In the genomic region with DNA sequence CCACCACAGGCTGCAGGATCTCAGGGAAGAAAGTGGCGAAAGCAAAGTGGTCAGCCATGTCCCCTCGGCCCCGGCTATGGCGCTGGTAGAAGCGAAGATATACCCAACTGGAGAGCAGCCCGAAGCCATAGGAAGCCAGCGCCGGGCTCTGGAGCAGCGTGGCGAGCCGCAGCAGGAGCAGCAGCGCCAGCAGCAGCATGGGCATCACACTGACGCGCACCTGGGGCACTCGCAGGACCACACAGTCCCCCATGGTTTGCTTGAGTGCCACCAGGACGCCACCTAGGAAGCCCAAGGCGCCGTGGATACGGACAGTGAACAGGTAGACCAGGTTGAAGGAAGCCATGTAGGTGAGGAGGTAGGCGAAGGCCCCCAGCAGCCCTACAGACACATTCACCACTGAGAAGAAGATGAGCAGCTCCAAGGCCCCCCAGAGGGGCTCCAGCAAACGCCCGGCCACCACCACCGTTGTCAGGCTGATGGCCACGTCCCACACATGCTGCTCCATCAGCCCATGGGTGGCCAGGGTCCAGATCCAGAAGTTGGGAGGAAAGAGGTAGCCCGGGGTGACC, we compare ENCODE assay signal across 8 cellular contexts. TPM values are rescaled to one million over a fixed set of nuclear protein-coding genes. Genes with fewer than 3 reads are reported as not detected.
DNase-seq lines count a peak whose midpoint lies in the region; ATAC-seq, FAIRE-seq and TF ChIP-seq lines count a peak whose summit lies in the region.

No MANE protein-coding gene starts in this region.

- peaks cover 6 to 21% of the 10 kb centered on the region in 2 experiments; a peak in 2 of 4 replicates for H3K36me3 ChIP-seq in GM12878 (ENCODE audit: control insufficient read depth in 2 of 2, insufficient read depth in 2 of 2, low read length in 1 of 2)
- peaks cover 9 to 27% of the 10 kb centered on the region in 2 donors for H3K36me3 ChIP-seq in lung (ENCODE audit: control insufficient read depth in 2 of 2, insufficient read depth in 2 of 2, low read length in 2 of 2)
- peaks cover 27% of the 10 kb centered on the region for H3K36me3 ChIP-seq in upper lobe of right lung

- H3K9me3 ChIP-seq in GM12878 (replicated peaks; ENCODE audit: control insufficient read depth, insufficient read depth, low read length): no peaks in the 10 kb centered on the region
- H3K9me3 ChIP-seq in lung (ENCODE audit: control insufficient read depth in 2 of 2, insufficient read depth in 1 of 2, low read length in 1 of 2): no peaks in the 10 kb centered on the region
- H3K9me3 ChIP-seq in upper lobe of right lung: no peaks in the 10 kb centered on the region

- no peaks in the 10 kb centered on the region for H3K9me3 Mint-ChIP-seq in activated naive CD4-positive, alpha-beta T cell treated with anti-CD3 and anti-CD28 coated beads, Interleukin-2, amount 10 ng/mL, durations not matched to agents 7 days and 5 days

- peaks cover 32% of the 10 kb centered on the region for H3K36me3 Mint-ChIP-seq in activated naive CD4-positive, alpha-beta T cell treated with anti-CD3 and anti-CD28 coated beads, Interleukin-2, amount 10 ng/mL, durations not matched to agents 7 days and 5 days

- POLR2A ChIA-PET in GM12878 (lab: Charles Lee): interaction anchor here (2.5 kb wide), 1 partner anchor 21 kb away, joined by 8 read pairs; no protein-coding TSS in a partner anchor

- no peak for TF ChIP-seq POLR2A in GM12878 (IDR thresholded peaks at IDR 0.05; ENCODE audit: low read depth, low read length)

- CTCF ChIA-PET in activated naive CD4-positive, alpha-beta T cell treated with anti-CD3 and anti-CD28 coated beads, Interleukin-2, amount 10 ng/mL, durations not matched to agents 7 days and 5 days (lab: Charles Lee): no interaction called here
- CTCF ChIA-PET in GM12878 (lab: Yijun Ruan, JAX): interaction anchor here (2.9 kb wide), 1 partner anchor 10 kb away, joined by 22 read pairs; no protein-coding TSS in a partner anchor

- peak overlapping the region; percentile 63 for H3K27ac ChIP-seq in GM12878 (ENCODE audit: control insufficient read depth, insufficient read depth)
- peak overlapping the region; percentile 86 to 89 for H3K27ac ChIP-seq in lung (ENCODE audit: low read depth in 1 of 2, low read length in 1 of 2)
- H3K27ac ChIP-seq in upper lobe of right lung: peak overlapping the region; percentile 89

- intact Hi-C loops in GM12878 (cut with micrococcal nuclease; ENCODE audit: unreplicated experiment): no loop called here
- intact Hi-C loops in upper lobe of right lung (cut with DNase I): no loop called here

- RAD21 ChIA-PET in GM12878 (lab: Charles Lee; ENCODE audit: unreplicated experiment): no interaction called here

- peak overlapping the region; percentile 78 for H3K4me3 ChIP-seq in GM12878
- peak overlapping the region; percentile 82 for H3K4me3 ChIP-seq in lung
- peak overlapping the region; percentile 89 for H3K4me3 ChIP-seq in upper lobe of right lung

- H3K4me1 Mint-ChIP-seq in activated naive CD4-positive, alpha-beta T cell treated with anti-CD3 and anti-CD28 coated beads, Interleukin-2, amount 10 ng/mL, durations not matched to agents 7 days and 5 days: peaks cover 47% of the 10 kb centered on the region

- peaks cover 18% of the 10 kb centered on the region for H3K4me1 ChIP-seq in GM12878 (ENCODE audit: control insufficient read depth, insufficient read depth, low read length)
- peaks cover 24 to 25% of the 10 kb centered on the region in 2 donors for H3K4me1 ChIP-seq in lung (ENCODE audit: control insufficient read depth in 2 of 2, insufficient read depth in 2 of 2, low read length in 2 of 2)
- H3K4me1 ChIP-seq in upper lobe of right lung: peaks cover 36% of the 10 kb centered on the region

- no TSS peak for BruUV-seq in GM12878 (replicated peaks; lab: Mats Ljungman, UMichigan)

- SMC1A ChIA-PET in GM12878 (lab: Charles Lee; ENCODE audit: uncharacterized antibody, unreplicated experiment): no interaction called here

- peaks cover 2% of the 10 kb centered on the region; the same call in 1 of the 2 replicates for H4K20me1 ChIP-seq in GM12878 (ENCODE audit: control insufficient read depth, insufficient read depth)

- peak overlapping the region; percentile 85 for H3K9ac ChIP-seq in GM12878 (ENCODE audit: control insufficient read depth, insufficient read depth, low read length)

- no peak for ATAC-seq in GM12878
- no peak for ATAC-seq in lung (ENCODE audit: insufficient read depth, low FRiP score)
- no peak for ATAC-seq in upper lobe of right lung

- no peak for TF ChIP-seq EP300 in GM12878 (IDR thresholded peaks at IDR 0.05; ENCODE audit: borderline replicate concordance in 1 of 2, control insufficient read depth in 1 of 2, low read depth in 2 of 2, low read length in 2 of 2)

- in situ Hi-C loops in GM12878 (cut with MboI): loop anchor here (10.0 kb wide), 1 partner anchor 1026 kb away; a partner anchor contains a TSS

- H3K4me3 Mint-ChIP-seq in activated naive CD4-positive, alpha-beta T cell treated with anti-CD3 and anti-CD28 coated beads, Interleukin-2, amount 10 ng/mL, durations not matched to agents 7 days and 5 days: peak overlapping the region; percentile 99

- TF ChIP-seq CTCF in GM12878 (IDR thresholded peaks at IDR 0.05 in 2 of 3, conservative IDR thresholded peaks at IDR 0.05 in 1 of 3; ENCODE audit: control insufficient read depth in 2 of 3, extremely low read depth in 1 of 3, insufficient read depth in 1 of 3, low read depth in 3 of 3, low read length in 3 of 3) (no peak), lung (IDR thresholded peaks at IDR 0.05; ENCODE audit: control extremely low read depth, extremely low read depth) (no peak), upper lobe of right lung (IDR thresholded peaks at IDR 0.05) (no peak)

- no peak for DNase-seq in activated naive CD4-positive, alpha-beta T cell treated with anti-CD3 and anti-CD28 coated beads, Interleukin-2, amount 10 ng/mL, durations not matched to agents 7 days and 5 days
- DNase-seq in activated naive CD4-positive, alpha-beta T cell (lab: John Stamatoyannopoulos, UW): no peak
- DNase-seq in GM12878 (ENCODE audit: low read depth, low spot score): no peak
- DNase-seq in lung (ENCODE audit: low spot score): no peak
- DNase-seq in upper lobe of right lung: no peak
- DNase-seq in occipital lobe (lab: John Stamatoyannopoulos, UW): no peak
- no peak for DNase-seq in NCI-H2227 (lab: John Stamatoyannopoulos, UW; ENCODE audit: unreplicated experiment)
- DNase-seq in SW480 (ENCODE audit: low spot score): no peak

- H3K27me3 ChIP-seq in GM12878 (replicated peaks in 1 of 2; ENCODE audit: control insufficient read depth in 2 of 2, insufficient read depth in 2 of 2, low read length in 1 of 2) (no peaks in the 10 kb centered on the region), lung (ENCODE audit: control insufficient read depth, insufficient read depth) (no peaks in the 10 kb centered on the region), upper lobe of right lung (no peaks in the 10 kb centered on the region)

- H2AFZ ChIP-seq in GM12878 (ENCODE audit: control insufficient read depth, low read depth, low read length): no peak overlapping the region

- H3K79me2 ChIP-seq in GM12878 (ENCODE audit: control insufficient read depth, insufficient read depth, low read length): peaks cover 33% of the 10 kb centered on the region

- TF ChIP-seq RAD21 in GM12878 (IDR thresholded peaks at IDR 0.05; ENCODE audit: insufficient read depth, low read depth, low read length): no peak

- FAIRE-seq in GM12878 (lab: Jason Lieb, UNC): no peak

- 49% methylated on average over 25 of the region's 25 CpGs for WGBS in GM12878 (ENCODE audit: insufficient coverage, insufficient replicate concordance, low lambda C conversion rate, missing lambda C conversion rate)
- 40 to 56% methylated on average over 25 of the region's 25 CpGs for WGBS in lung, 2 donors

- H3K27me3 Mint-ChIP-seq in activated naive CD4-positive, alpha-beta T cell treated with anti-CD3 and anti-CD28 coated beads, Interleukin-2, amount 10 ng/mL, durations not matched to agents 7 days and 5 days: peaks cover 3% of the 10 kb centered on the region

- H3K27ac Mint-ChIP-seq in activated naive CD4-positive, alpha-beta T cell treated with anti-CD3 and anti-CD28 coated beads, Interleukin-2, amount 10 ng/mL, durations not matched to agents 7 days and 5 days: peak overlapping the region; percentile 73

- H3K4me2 ChIP-seq in GM12878 (ENCODE audit: control insufficient read depth, insufficient read depth): peak overlapping the region; percentile 97

RNA-seq across cellular contexts. Expression of a gene that starts 0.9 kb away (rescaled TPM):
- total RNA-seq in GM12878 (2013; cell fraction: nucleolus; rRNA removed): 18.9 and 20.4 TPM in 2 replicates
- 18.1 and 18.7 TPM in 2 replicates for total RNA-seq in GM12878 (2014; rRNA removed)
- 7.1 and 8.0 TPM in 2 replicates for total RNA-seq in GM12878 (2014; rRNA removed; fragmentation: Illumina TruSeq; extraction: Trizol)
- total RNA-seq in GM12878 (2021): 15.9 and 18.4 TPM in 2 replicates
- 4.3 TPM for polyA plus RNA-seq in GM12878 (2011; ENCODE audit: low read depth)
- 4.2 and 8.8 TPM in 2 replicates for polyA plus RNA-seq in GM12878 (2011; rRNA removed)
- polyA plus RNA-seq in GM12878 (2011; cell fraction: cytosol; rRNA removed): 16.0 and 22.1 TPM in 2 replicates
- 31.3 and 34.9 TPM in 2 replicates for polyA plus RNA-seq in GM12878 (2011; cell fraction: nucleus; rRNA removed)
- 9.5 and 11.6 TPM in 2 replicates for polyA plus RNA-seq in GM12878 (2012)
- polyA plus RNA-seq in GM12878 (2014; fragmentation: Illumina TruSeq; extraction: Trizol): 3.6 and 10.1 TPM in 2 replicates
- 1 to 10 TPM; 1.9 to 2.5 TPM for polyA plus RNA-seq in GM12878 (2014; fragmentation: Nextera tagmentation; extraction: Ambion mirVana)
- 16.9 and 18.8 TPM in 2 replicates for polyA plus RNA-seq in GM12878 (2014; rRNA removed)
- polyA plus RNA-seq in GM12878 (2016; fragmentation: Nextera tagmentation; extraction: Ambion mirVana): 10 to 100 TPM; 16.4 to 17.6 TPM
- polyA minus RNA-seq in GM12878 (2011; rRNA and poly(A)+ RNA removed): 8.8 and 21.1 TPM in 2 replicates
- 7.1 and 8.2 TPM in 2 replicates for polyA minus RNA-seq in GM12878 (2011; cell fraction: cytosol; rRNA and poly(A)+ RNA removed)
- 16.6 and 22.0 TPM in 2 replicates for polyA minus RNA-seq in GM12878 (2011; cell fraction: nucleus; rRNA and poly(A)+ RNA removed)
- total RNA-seq in lung: 10 to 100 TPM; 29.0 to 38.8 TPM
- polyA plus RNA-seq in lung: 10 to 100 TPM; 32.9 to 44.8 TPM
- 40.1 TPM for total RNA-seq in upper lobe of right lung
- 19.8 TPM for total RNA-seq in occipital lobe

RNA-seq across cellular contexts. Expression of a gene that starts 7.8 kb away (rescaled TPM):
- total RNA-seq in GM12878 (2013; cell fraction: nucleolus; rRNA removed): 16.8 and 22.6 TPM in 2 replicates
- total RNA-seq in GM12878 (2014; rRNA removed): 33.4 and 34.6 TPM in 2 replicates
- 11.9 and 13.6 TPM in 2 replicates for total RNA-seq in GM12878 (2014; rRNA removed; fragmentation: Illumina TruSeq; extraction: Trizol)
- 19.2 and 20.8 TPM in 2 replicates for total RNA-seq in GM12878 (2021)
- polyA plus RNA-seq in GM12878 (2011; ENCODE audit: low read depth): 12.3 TPM
- 8.6 and 16.8 TPM in 2 replicates for polyA plus RNA-seq in GM12878 (2011; rRNA removed)
- polyA plus RNA-seq in GM12878 (2011; cell fraction: cytosol; rRNA removed): 28.7 and 40.9 TPM in 2 replicates
- polyA plus RNA-seq in GM12878 (2011; cell fraction: nucleus; rRNA removed): 27.2 TPM in 2 replicates
- 18.7 and 21.2 TPM in 2 replicates for polyA plus RNA-seq in GM12878 (2012)
- polyA plus RNA-seq in GM12878 (2014; fragmentation: Illumina TruSeq; extraction: Trizol): 5.9 and 9.2 TPM in 2 replicates
- 10 to 100 TPM in 1 of 2 experiments, 1 to 10 TPM in 1; 7.6 to 11.9 TPM for polyA plus RNA-seq in GM12878 (2014; fragmentation: Nextera tagmentation; extraction: Ambion mirVana)
- polyA plus RNA-seq in GM12878 (2014; rRNA removed): 24.1 and 29.1 TPM in 2 replicates
- 10 to 100 TPM; 35.5 to 39.2 TPM for polyA plus RNA-seq in GM12878 (2016; fragmentation: Nextera tagmentation; extraction: Ambion mirVana)
- 18.7 and 25.9 TPM in 2 replicates for polyA minus RNA-seq in GM12878 (2011; rRNA and poly(A)+ RNA removed)
- polyA minus RNA-seq in GM12878 (2011; cell fraction: cytosol; rRNA and poly(A)+ RNA removed): 3.3 and 6.0 TPM in 2 replicates
- polyA minus RNA-seq in GM12878 (2011; cell fraction: nucleus; rRNA and poly(A)+ RNA removed): 15.4 and 21.0 TPM in 2 replicates
- total RNA-seq in lung: 10 to 100 TPM; 18.2 to 33.9 TPM
- polyA plus RNA-seq in lung: 10 to 100 TPM; 21.4 to 50.8 TPM
- 23.9 TPM for total RNA-seq in upper lobe of right lung
- 10.0 TPM for total RNA-seq in occipital lobe

RNA-seq across cellular contexts. Expression of a gene that starts 7.9 kb away (rescaled TPM):
- total RNA-seq in GM12878 (2013; cell fraction: nucleolus; rRNA removed): 30.5 and 38.0 TPM in 2 replicates
- total RNA-seq in GM12878 (2014; rRNA removed) (34.6 and 35.4 TPM in 2 replicates), GM12878 (2014; rRNA removed; fragmentation: Illumina TruSeq; extraction: Trizol) (15.0 and 17.8 TPM in 2 replicates), GM12878 (2021) (19.4 and 22.9 TPM in 2 replicates), lung (10 to 100 TPM; 12.7 to 17.0 TPM), upper lobe of right lung (21.6 TPM), occipital lobe (19.0 TPM)
- 21.3 TPM for polyA plus RNA-seq in GM12878 (2011; ENCODE audit: low read depth)
- polyA plus RNA-seq in GM12878 (2011; rRNA removed) (39.4 and 54.2 TPM in 2 replicates), GM12878 (2014; fragmentation: Illumina TruSeq; extraction: Trizol) (12.9 and 22.5 TPM in 2 replicates), GM12878 (2014; fragmentation: Nextera tagmentation; extraction: Ambion mirVana) (10 to 100 TPM; 33.6 to 36.2 TPM), GM12878 (2014; rRNA removed) (34.0 and 38.8 TPM in 2 replicates), GM12878 (2016; fragmentation: Nextera tagmentation; extraction: Ambion mirVana) (10 to 100 TPM; 31.0 to 32.1 TPM), lung (10 to 100 TPM; 17.4 to 21.9 TPM)
- 54.1 and 62.7 TPM in 2 replicates for polyA plus RNA-seq in GM12878 (2011; cell fraction: cytosol; rRNA removed)
- 112 and 156 TPM in 2 replicates for polyA plus RNA-seq in GM12878 (2011; cell fraction: nucleus; rRNA removed)
- 27.8 and 29.3 TPM in 2 replicates for polyA plus RNA-seq in GM12878 (2012)
- polyA minus RNA-seq in GM12878 (2011; rRNA and poly(A)+ RNA removed): 52.4 and 60.3 TPM in 2 replicates
- polyA minus RNA-seq in GM12878 (2011; cell fraction: cytosol; rRNA and poly(A)+ RNA removed): 8.6 and 14.4 TPM in 2 replicates
- polyA minus RNA-seq in GM12878 (2011; cell fraction: nucleus; rRNA and poly(A)+ RNA removed): 24.1 and 29.8 TPM in 2 replicates

RNA-seq across cellular contexts. Expression of a gene that starts 12.9 kb away (rescaled TPM):
- 1.6 and 2.2 TPM in 2 replicates for total RNA-seq in GM12878 (2013; cell fraction: nucleolus; rRNA removed)
- 0.11 and 0.60 TPM in 2 replicates for total RNA-seq in GM12878 (2014; rRNA removed)
- 0.14 and 0.27 TPM in 2 replicates for total RNA-seq in GM12878 (2014; rRNA removed; fragmentation: Illumina TruSeq; extraction: Trizol)
- total RNA-seq in GM12878 (2021): 0.45 and 0.80 TPM in 2 replicates
- 0.60 TPM for polyA plus RNA-seq in GM12878 (2011; ENCODE audit: low read depth)
- polyA plus RNA-seq in GM12878 (2011; rRNA removed): 0.40 and 1.0 TPM in 2 replicates
- polyA plus RNA-seq in GM12878 (2011; cell fraction: cytosol; rRNA removed): 0.60 and 1.2 TPM in 2 replicates
- polyA plus RNA-seq in GM12878 (2011; cell fraction: nucleus; rRNA removed): 7.6 and 7.9 TPM in 2 replicates
- 0.66 and 0.72 TPM in 2 replicates for polyA plus RNA-seq in GM12878 (2012)
- polyA plus RNA-seq in GM12878 (2014; fragmentation: Illumina TruSeq; extraction: Trizol): 0.18 TPM in 1 of 2 replicates, not detected in the other
- polyA plus RNA-seq in GM12878 (2014; fragmentation: Nextera tagmentation; extraction: Ambion mirVana): under 1 TPM; 0.26 to 0.40 TPM
- 0.35 and 0.91 TPM in 2 replicates for polyA plus RNA-seq in GM12878 (2014; rRNA removed)
- polyA plus RNA-seq in GM12878 (2016; fragmentation: Nextera tagmentation; extraction: Ambion mirVana): under 1 TPM; 0.66 to 0.94 TPM
- 0.44 and 1.2 TPM in 2 replicates for polyA minus RNA-seq in GM12878 (2011; rRNA and poly(A)+ RNA removed)
- not detected in 2 replicates for polyA minus RNA-seq in GM12878 (2011; cell fraction: cytosol; rRNA and poly(A)+ RNA removed)
- polyA minus RNA-seq in GM12878 (2011; cell fraction: nucleus; rRNA and poly(A)+ RNA removed): 0.73 and 2.7 TPM in 2 replicates
- total RNA-seq in lung: 100 to 1,000 TPM in 1 of 2 donors, 10 to 100 TPM in 1; 70.8 to 117 TPM
- 10 to 100 TPM; 31.4 to 54.1 TPM for polyA plus RNA-seq in lung
- 2.8 TPM for total RNA-seq in upper lobe of right lung
- 2.5 TPM for total RNA-seq in occipital lobe

RNA-seq across cellular contexts. Expression of a gene that starts 17.8 kb away (rescaled TPM):
- 67.1 and 75.3 TPM in 2 replicates for total RNA-seq in GM12878 (2013; cell fraction: nucleolus; rRNA removed)
- total RNA-seq in GM12878 (2014; rRNA removed) (39.3 and 40.1 TPM in 2 replicates), GM12878 (2014; rRNA removed; fragmentation: Illumina TruSeq; extraction: Trizol) (15.7 and 16.1 TPM in 2 replicates), GM12878 (2021) (30.9 and 35.2 TPM in 2 replicates), lung (10 to 100 TPM; 36.3 to 46.0 TPM), upper lobe of right lung (39.1 TPM), occipital lobe (7.8 TPM)
- 19.6 TPM for polyA plus RNA-seq in GM12878 (2011; ENCODE audit: low read depth)
- polyA plus RNA-seq in GM12878 (2011; rRNA removed) (36.4 and 59.6 TPM in 2 replicates), GM12878 (2014; fragmentation: Illumina TruSeq; extraction: Trizol) (9.6 and 18.5 TPM in 2 replicates), GM12878 (2014; fragmentation: Nextera tagmentation; extraction: Ambion mirVana) (10 to 100 TPM in 1 of 2 experiments, 1 to 10 TPM in 1; 4.4 to 10.3 TPM), GM12878 (2014; rRNA removed) (54.1 and 61.3 TPM in 2 replicates), GM12878 (2016; fragmentation: Nextera tagmentation; extraction: Ambion mirVana) (10 to 100 TPM; 48.7 to 49.1 TPM), lung (10 to 100 TPM; 38.0 to 59.0 TPM)
- polyA plus RNA-seq in GM12878 (2011; cell fraction: cytosol; rRNA removed): 62.1 and 82.5 TPM in 2 replicates
- 136 and 141 TPM in 2 replicates for polyA plus RNA-seq in GM12878 (2011; cell fraction: nucleus; rRNA removed)
- 38.7 and 39.3 TPM in 2 replicates for polyA plus RNA-seq in GM12878 (2012)
- 16.2 and 26.6 TPM in 2 replicates for polyA minus RNA-seq in GM12878 (2011; rRNA and poly(A)+ RNA removed)
- polyA minus RNA-seq in GM12878 (2011; cell fraction: cytosol; rRNA and poly(A)+ RNA removed): 9.3 and 11.9 TPM in 2 replicates
- polyA minus RNA-seq in GM12878 (2011; cell fraction: nucleus; rRNA and poly(A)+ RNA removed): 22.7 and 30.4 TPM in 2 replicates
